24 cellular contexts compared by ENCODE assay signal in genomic region chr3:160540546-160540945, GRCh38. TPM values are rescaled to one million over a fixed set of nuclear protein-coding genes. Genes with fewer than 3 reads are reported as not detected.
DNase-seq lines count a peak whose midpoint lies in the region; ATAC-seq and TF ChIP-seq lines count a peak whose summit lies in the region.
"Had no signal": no experiment of that assay in that cellular context is flagged by ENCODE, and none has a peak within 500 bp of the region (broad histone marks: within the 10 kb centered on the region; RNA-seq: fewer than 3 reads in every experiment).

No MANE protein-coding gene starts in this region.

- ATAC-seq in GM21381 (IDR thresholded peaks at IDR 0.05; ENCODE audit: unreplicated experiment), result no peak
- ATAC-seq in HG03196 (IDR thresholded peaks at IDR 0.05; ENCODE audit: unreplicated experiment), result no peak
- ATAC-seq: CD8-positive, alpha-beta T cell; left lung; stimulated activated naive CD8-positive, alpha-beta T cell treated with anti-CD3 and anti-CD28 coated beads, Interleukin-15, Interleukin-2, amounts not matched to agents 100 U/mL and 50 U/mL, for 24 hours had no signal

- H4K91ac ChIP-seq in mesenchymal stem cell (ENCODE audit: low read length), result no peak overlapping the region
- H4K91ac ChIP-seq in neuronal stem cell (ENCODE audit: low read depth, low read length, poor library complexity), result no peak overlapping the region

- no peak overlapping the region for H3K4me3 ChIP-seq in AG10803 (ENCODE audit: low read length)
- H3K4me3 ChIP-seq in choroid plexus epithelial cell (ENCODE audit: low read depth, low read length), result no peak overlapping the region
- H3K4me3 ChIP-seq in mesenchymal stem cell (ENCODE audit: insufficient read depth in 1 of 2, low read depth in 1 of 2, low read length in 2 of 2), result no peak overlapping the region
- H3K4me3 ChIP-seq in neuronal stem cell (ENCODE audit: low read length in 2 of 2), result no peak overlapping the region
- H3K4me3 ChIP-seq: adrenal gland, left lung, testis, uterus had no signal

- H3K27ac Mint-ChIP-seq in HFFc6, result peak overlapping the region; percentile 54; the same call in 1 of the 2 replicates
- H3K27ac Mint-ChIP-seq: CD8-positive, alpha-beta T cell; T-helper 1 cell treated with Interleukin-12 subunit alpha and Interleukin-12 subunit beta and Interleukin-4 antibody, amounts not matched to agents 30 μg/mL and 1 μg/mL, for 36 hours had no signal

- H2BK5ac ChIP-seq in mesenchymal stem cell (ENCODE audit: low read depth, low read length, poor library complexity, severe bottlenecking), result no peak overlapping the region
- no peak overlapping the region for H2BK5ac ChIP-seq in neuronal stem cell (ENCODE audit: low read length)

- H3K9ac ChIP-seq in mesenchymal stem cell (ENCODE audit: low read length) (no peak overlapping the region), neuronal stem cell (ENCODE audit: low read depth, low read length, poor library complexity) (no peak overlapping the region)
- H3K9ac ChIP-seq: SK-N-SH had no signal

- no peaks in the 10 kb centered on the region for H3K36me3 Mint-ChIP-seq in HFFc6 (ENCODE audit: low read depth)
- H3K36me3 Mint-ChIP-seq: immature natural killer cell had no signal

- H3K4me2 ChIP-seq in mesenchymal stem cell (ENCODE audit: low read length, poor library complexity, severe bottlenecking), result no peak overlapping the region
- no peak overlapping the region for H3K4me2 ChIP-seq in neuronal stem cell (ENCODE audit: insufficient read depth, low read length, poor library complexity, severe bottlenecking)
- H3K4me2 ChIP-seq: SK-N-SH had no signal

- H3K27me3 ChIP-seq in mesenchymal stem cell (ENCODE audit: control insufficient read depth in 1 of 2, insufficient read depth in 1 of 2, low read length in 2 of 2) (no peaks in the 10 kb centered on the region), neuronal stem cell (ENCODE audit: control insufficient read depth in 3 of 3, insufficient read depth in 3 of 3, low read depth in 1 of 3, low read length in 3 of 3) (no peaks in the 10 kb centered on the region)
- H3K27me3 ChIP-seq: adrenal gland, left lung, neutrophil, testis, uterus had no signal

- H2AFZ ChIP-seq in mesenchymal stem cell (ENCODE audit: low read depth, low read length) (no peak overlapping the region), neuronal stem cell (ENCODE audit: low read length) (no peak overlapping the region)

- H3K14ac ChIP-seq in mesenchymal stem cell (ENCODE audit: low read length in 2 of 2) (no peak overlapping the region), neuronal stem cell (ENCODE audit: low read length) (no peak overlapping the region)

- H3K27ac ChIP-seq in mesenchymal stem cell (ENCODE audit: low read length, poor library complexity, severe bottlenecking) (no peak overlapping the region), neuronal stem cell (replicated peaks; ENCODE audit: low read length) (no peak overlapping the region)
- H3K27ac ChIP-seq: adrenal gland, left lung, neutrophil, RWPE1, testis, uterus had no signal

- H2BK120ac ChIP-seq in mesenchymal stem cell (ENCODE audit: low read depth, low read length) (no peak overlapping the region), neuronal stem cell (ENCODE audit: low read depth, low read length) (no peak overlapping the region)

- no peak overlapping the region for H3K23ac ChIP-seq in mesenchymal stem cell (ENCODE audit: low read length in 2 of 2)
- H3K23ac ChIP-seq in neuronal stem cell (ENCODE audit: low read depth, low read length, poor library complexity), result no peak overlapping the region

- H3K4me1 ChIP-seq in mesenchymal stem cell (ENCODE audit: control insufficient read depth, insufficient read depth, low read depth, low read length) (peaks cover 4% of the 10 kb centered on the region), neuronal stem cell (ENCODE audit: control insufficient read depth in 2 of 2, insufficient read depth in 1 of 2, low read depth in 1 of 2, low read length in 2 of 2) (no peaks in the 10 kb centered on the region)
- H3K4me1 ChIP-seq: testis had no signal

- TF ChIP-seq CTCF in AG10803 (conservative IDR thresholded peaks at IDR 0.05; ENCODE audit: low read length), result no peak
- no peak for TF ChIP-seq CTCF in HFFc6 (IDR thresholded peaks at IDR 0.05)
- TF ChIP-seq CTCF in choroid plexus epithelial cell (conservative IDR thresholded peaks at IDR 0.05; ENCODE audit: low read depth, low read length), result no peak

- no peaks in the 10 kb centered on the region for H3K9me3 ChIP-seq in mesenchymal stem cell (ENCODE audit: control insufficient read depth, low read length)
- H3K9me3 ChIP-seq in neuronal stem cell (replicated peaks in 1 of 2; ENCODE audit: control insufficient read depth in 2 of 2, insufficient read depth in 1 of 2, low read depth in 1 of 2, low read length in 2 of 2), result no peaks in the 10 kb centered on the region
- H3K9me3 ChIP-seq: adrenal gland, left lung, neutrophil, SK-N-SH, testis, uterus had no signal

- H3K4ac ChIP-seq in mesenchymal stem cell (ENCODE audit: low read depth in 1 of 2, low read length in 2 of 2) (no peak overlapping the region), neuronal stem cell (ENCODE audit: low read length) (no peak overlapping the region)

- no peak overlapping the region for H2AK5ac ChIP-seq in mesenchymal stem cell (ENCODE audit: low read length, severe bottlenecking)
- no peak overlapping the region for H2AK5ac ChIP-seq in neuronal stem cell (ENCODE audit: low read depth, low read length)

- H3K18ac ChIP-seq in mesenchymal stem cell (ENCODE audit: low read depth in 1 of 2, low read length in 2 of 2) (no peak overlapping the region), neuronal stem cell (ENCODE audit: low read length) (no peak overlapping the region)

- H3K4me1 Mint-ChIP-seq in HFFc6 (ENCODE audit: low read depth), result peaks cover 62% of the 10 kb centered on the region

- no peak overlapping the region for H2BK12ac ChIP-seq in mesenchymal stem cell (ENCODE audit: low read length in 2 of 2)
- no peak overlapping the region for H2BK12ac ChIP-seq in neuronal stem cell (ENCODE audit: low read length)

- no peaks in the 10 kb centered on the region for H3K9me3 Mint-ChIP-seq in HFFc6
- H3K9me3 Mint-ChIP-seq: CD8-positive, alpha-beta T cell; immature natural killer cell; T-helper 1 cell treated with Interleukin-12 subunit alpha and Interleukin-12 subunit beta and Interleukin-4 antibody, amounts not matched to agents 30 μg/mL and 1 μg/mL, for 36 hours had no signal

- peaks cover 3 to 5% of the 10 kb centered on the region in 2 experiments for H3K36me3 ChIP-seq in mesenchymal stem cell (ENCODE audit: control insufficient read depth in 1 of 2, insufficient read depth in 2 of 2, low read depth in 1 of 2, low read length in 2 of 2)
- peaks cover 0 to 23% of the 10 kb centered on the region in 2 donors for H3K36me3 ChIP-seq in neuronal stem cell (replicated peaks in 1 of 2; ENCODE audit: control insufficient read depth in 2 of 2, insufficient read depth in 2 of 2, low read length in 2 of 2)
- H3K36me3 ChIP-seq: adrenal gland, uterus had no signal

- DNase-seq in AG10803 (ENCODE audit: low read depth), result peak; percentile 11
- peak; percentile 33 for DNase-seq in HFFc6
- peak; percentile 45 for DNase-seq in choroid plexus epithelial cell (ENCODE audit: low read depth)
- DNase-seq in mesenchymal stem cell, result peak; percentile 57
- no peak for DNase-seq in neuronal stem cell (ENCODE audit: low spot score)
- no peak for DNase-seq in activated effector memory CD4-positive, alpha-beta T cell treated with Interleukin-2 at 50 U/mL for 16 hours
- DNase-seq: adrenal gland; CD8-positive, alpha-beta T cell; effector CD8-positive, alpha-beta T cell; hippocampal formation; immature natural killer cell; NCI-H2029; NCI-H345; NCI-H82; SK-N-SH; stimulated activated naive CD8-positive, alpha-beta T cell treated with anti-CD3 and anti-CD28 coated beads, Interleukin-15, Interleukin-2, amounts not matched to agents 100 U/mL and 50 U/mL, for 24 hours; testis; uterus had no signal

- H3K79me1 ChIP-seq in mesenchymal stem cell (replicated peaks; ENCODE audit: low read length, poor library complexity, severe bottlenecking) (no peaks in the 10 kb centered on the region), neuronal stem cell (ENCODE audit: low read depth, low read length) (peaks cover 4% of the 10 kb centered on the region)

- no peak overlapping the region for H2BK15ac ChIP-seq in mesenchymal stem cell (ENCODE audit: low read depth, poor library complexity, severe bottlenecking)
- H2BK15ac ChIP-seq in neuronal stem cell (ENCODE audit: low read length), result no peak overlapping the region

- 86% methylated on average over 1 of the region's 2 CpGs for WGBS in mesenchymal stem cell
- WGBS in neuronal stem cell (ENCODE audit: extremely low coverage in 2 of 2, insufficient read length in 2 of 2, insufficient replicate concordance in 1 of 2), 2 donors, result no CpG with 5 or more reads among the region's 2 CpGs

- no peak overlapping the region for H4K8ac ChIP-seq in mesenchymal stem cell (ENCODE audit: low read length)
- H4K8ac ChIP-seq in neuronal stem cell (ENCODE audit: low read depth, low read length), result no peak overlapping the region

- H3K4me3 Mint-ChIP-seq in HFFc6, result no peak overlapping the region
- H3K4me3 Mint-ChIP-seq: CD8-positive, alpha-beta T cell; immature natural killer cell; T-helper 1 cell treated with Interleukin-12 subunit alpha and Interleukin-12 subunit beta and Interleukin-4 antibody, amounts not matched to agents 30 μg/mL and 1 μg/mL, for 36 hours had no signal

- H3K27me3 Mint-ChIP-seq in HFFc6 (ENCODE audit: insufficient read depth), result no peaks in the 10 kb centered on the region

RNA-seq across cellular contexts. Expression of gene KPNA4, which starts 24.8 kb away (rescaled TPM):
- total RNA-seq in HFFc6 (2021; fragmentation: NEBNext Ultra II Directional; extraction: Animal tissue kit (Norgen Biotek cat#: 25700)), result 100 to 1,000 TPM in 2 of 6 experiments, 10 to 100 TPM in 4; 72.4 to 113 (median 99.0) TPM
- polyA plus RNA-seq in mesenchymal stem cell (2013, experiment 1 of 2), result 22.4 TPM
- polyA plus RNA-seq in mesenchymal stem cell (2013, experiment 2 of 2), result 25.8 TPM
- 25.2 TPM for polyA plus RNA-seq in neuronal stem cell (2013, experiment 1 of 2)
- polyA plus RNA-seq in neuronal stem cell (2013, experiment 2 of 2), result 27.1 TPM

Comparison
In these comparisons a context has a peak if more than half of its experiments do, and no peak if none do; other contexts are left out.
1. DNase-seq: peak in AG10803 (single experiment), HFFc6 (single experiment), choroid plexus epithelial cell (single experiment) and mesenchymal stem cell (single experiment); none in neuronal stem cell (single experiment) and activated effector memory CD4-positive, alpha-beta T cell treated with Interleukin-2 at 50 U/mL for 16 hours (single experiment).